Comparison of ENCODE assay signal across 12 cellular contexts in genomic region chr15:24856397-24857093, GRCh38.
DNase-seq lines count a peak whose midpoint lies in the region; ATAC-seq and TF ChIP-seq lines count a peak whose summit lies in the region.
"Had no signal": no experiment of that assay in that cellular context is flagged by ENCODE, and none has a peak within 500 bp of the region (broad histone marks: within the 10 kb centered on the region; RNA-seq: fewer than 3 reads in every experiment).

No MANE protein-coding gene starts in this region.

- H3K27me3 ChIP-seq in right atrium auricular region (no peaks in the 10 kb centered on the region), neural progenitor cell (no peaks in the 10 kb centered on the region)
- no peaks in the 10 kb centered on the region for H3K27me3 ChIP-seq in naive thymus-derived CD4-positive, alpha-beta T cell (ENCODE audit: control insufficient read depth in 2 of 2, insufficient read depth in 2 of 2, low read length in 2 of 2)
- H3K27me3 ChIP-seq: uterus had no signal

- H3K9me3 ChIP-seq in right atrium auricular region (no peaks in the 10 kb centered on the region), neural progenitor cell (ENCODE audit: low read depth) (no peaks in the 10 kb centered on the region)
- H3K9me3 ChIP-seq in naive thymus-derived CD4-positive, alpha-beta T cell (ENCODE audit: control insufficient read depth in 2 of 3, low read length in 3 of 3): peaks cover 0 to 4% (median 0%) of the 10 kb centered on the region in 3 experiments
- H3K9me3 ChIP-seq: uterus had no signal

- in situ Hi-C loops in astrocyte of the cerebellum (cut with HindIII; ENCODE audit: low sequenced_read_pairs): no loop called here

- H3K4me1 ChIP-seq in right atrium auricular region: no peaks in the 10 kb centered on the region
- H3K4me1 ChIP-seq in neural progenitor cell: peaks cover 18% of the 10 kb centered on the region
- no peaks in the 10 kb centered on the region for H3K4me1 ChIP-seq in naive thymus-derived CD4-positive, alpha-beta T cell (ENCODE audit: control insufficient read depth in 2 of 2, insufficient read depth in 2 of 2, low read length in 2 of 2)
- H3K4me1 ChIP-seq: uterus had no signal

- POLR2A ChIA-PET in naive thymus-derived CD4-positive, alpha-beta T cell (lab: Charles Lee): no interaction called here
- POLR2A ChIA-PET in activated CD4-positive, alpha-beta T cell treated with anti-CD3 and anti-CD28 coated beads, Interleukin-2, amount 10 ng/mL, durations not matched to agents 7 days and 5 days (lab: Charles Lee): no interaction called here
- POLR2A ChIA-PET in naive thymus-derived CD8-positive, alpha-beta T cell (lab: Charles Lee): no interaction called here

- no peaks in the 10 kb centered on the region for H4K20me1 ChIP-seq in neural progenitor cell (ENCODE audit: low read depth)

- no peak for DNase-seq in astrocyte of the cerebellum (ENCODE audit: low read depth)
- no peak for DNase-seq in right atrium auricular region (ENCODE audit: low spot score)
- peak; percentile 96 for DNase-seq in neural progenitor cell (ENCODE audit: low spot score)
- no peak for DNase-seq in naive thymus-derived CD4-positive, alpha-beta T cell
- no peak for DNase-seq in activated CD4-positive, alpha-beta T cell treated with anti-CD3 and anti-CD28 coated beads, Interleukin-2, amount 10 ng/mL, durations not matched to agents 7 days and 5 days
- DNase-seq in naive thymus-derived CD8-positive, alpha-beta T cell: no peak
- DNase-seq: NCI-H1417 treated with DMSO at 0.1 percent for 48 hours, uterus had no signal

- peak overlapping the region; percentile 77 for H3K4me2 ChIP-seq in neural progenitor cell

- H3K9me3 Mint-ChIP-seq in neural progenitor cell: peaks cover 4% of the 10 kb centered on the region
- peaks cover 5 to 63% (median 21%) of the 10 kb centered on the region in 11 donors for H3K9me3 Mint-ChIP-seq in naive thymus-derived CD4-positive, alpha-beta T cell
- peaks cover 23% of the 10 kb centered on the region for H3K9me3 Mint-ChIP-seq in activated CD4-positive, alpha-beta T cell treated with anti-CD3 and anti-CD28 coated beads, Interleukin-2, amount 10 ng/mL, durations not matched to agents 7 days and 5 days
- H3K9me3 Mint-ChIP-seq in naive thymus-derived CD8-positive, alpha-beta T cell: peaks cover 4 to 57% (median 27%) of the 10 kb centered on the region in 9 donors

- H3K4me3 Mint-ChIP-seq in neural progenitor cell: peak overlapping the region; percentile 75
- no peak overlapping the region for H3K4me3 Mint-ChIP-seq in naive thymus-derived CD4-positive, alpha-beta T cell
- no peak overlapping the region for H3K4me3 Mint-ChIP-seq in activated CD4-positive, alpha-beta T cell treated with anti-CD3 and anti-CD28 coated beads, Interleukin-2, amount 10 ng/mL, durations not matched to agents 7 days and 5 days
- no peak overlapping the region for H3K4me3 Mint-ChIP-seq in naive thymus-derived CD8-positive, alpha-beta T cell
- H3K4me3 Mint-ChIP-seq: activated T-helper 17 cell treated with anti-CD3 and anti-CD28 coated beads, Interleukin-2, amount 50 U/mL, for 72 hours had no signal

- H3K27ac Mint-ChIP-seq in neural progenitor cell: peak overlapping the region; percentile 4
- no peak overlapping the region for H3K27ac Mint-ChIP-seq in naive thymus-derived CD4-positive, alpha-beta T cell
- H3K27ac Mint-ChIP-seq in activated CD4-positive, alpha-beta T cell treated with anti-CD3 and anti-CD28 coated beads, Interleukin-2, amount 10 ng/mL, durations not matched to agents 7 days and 5 days: no peak overlapping the region
- no peak overlapping the region for H3K27ac Mint-ChIP-seq in naive thymus-derived CD8-positive, alpha-beta T cell
- H3K27ac Mint-ChIP-seq: activated T-helper 17 cell treated with anti-CD3 and anti-CD28 coated beads, Interleukin-2, amount 50 U/mL, for 72 hours had no signal

- CTCF ChIA-PET in naive thymus-derived CD4-positive, alpha-beta T cell (lab: Charles Lee): no interaction called here
- CTCF ChIA-PET in activated CD4-positive, alpha-beta T cell treated with anti-CD3 and anti-CD28 coated beads, Interleukin-2, amount 10 ng/mL, durations not matched to agents 7 days and 5 days (lab: Charles Lee): no interaction called here

- H3K36me3 ChIP-seq in right atrium auricular region (no peaks in the 10 kb centered on the region), neural progenitor cell (no peaks in the 10 kb centered on the region)
- H3K36me3 ChIP-seq in naive thymus-derived CD4-positive, alpha-beta T cell (ENCODE audit: control insufficient read depth in 2 of 3, insufficient read depth in 3 of 3, low read length in 3 of 3): no peaks in the 10 kb centered on the region
- H3K36me3 ChIP-seq: uterus had no signal

- peaks cover 23% of the 10 kb centered on the region for H3K4me1 Mint-ChIP-seq in neural progenitor cell
- H3K4me1 Mint-ChIP-seq in naive thymus-derived CD4-positive, alpha-beta T cell: no peaks in the 10 kb centered on the region
- H3K4me1 Mint-ChIP-seq in activated CD4-positive, alpha-beta T cell treated with anti-CD3 and anti-CD28 coated beads, Interleukin-2, amount 10 ng/mL, durations not matched to agents 7 days and 5 days: no peaks in the 10 kb centered on the region
- no peaks in the 10 kb centered on the region for H3K4me1 Mint-ChIP-seq in naive thymus-derived CD8-positive, alpha-beta T cell
- H3K4me1 Mint-ChIP-seq: activated T-helper 17 cell treated with anti-CD3 and anti-CD28 coated beads, Interleukin-2, amount 50 U/mL, for 72 hours had no signal

- no peak for ATAC-seq in naive thymus-derived CD4-positive, alpha-beta T cell
- no peak for ATAC-seq in GM19452 (IDR thresholded peaks at IDR 0.05; ENCODE audit: unreplicated experiment)
- no peak for ATAC-seq in naive thymus-derived CD8-positive, alpha-beta T cell
- ATAC-seq: activated T-helper 17 cell treated with anti-CD3 and anti-CD28 coated beads, Interleukin-2, amount 50 U/mL, for 72 hours had no signal

- H3K27me3 Mint-ChIP-seq in neural progenitor cell (ENCODE audit: insufficient read depth, low read depth): peaks cover 3% of the 10 kb centered on the region
- H3K27me3 Mint-ChIP-seq in naive thymus-derived CD4-positive, alpha-beta T cell: peaks cover 0 to 15% (median 0%) of the 10 kb centered on the region in 5 donors
- H3K27me3 Mint-ChIP-seq in activated CD4-positive, alpha-beta T cell treated with anti-CD3 and anti-CD28 coated beads, Interleukin-2, amount 10 ng/mL, durations not matched to agents 7 days and 5 days: no peaks in the 10 kb centered on the region
- peaks cover 2 to 13% (median 6%) of the 10 kb centered on the region in 5 donors for H3K27me3 Mint-ChIP-seq in naive thymus-derived CD8-positive, alpha-beta T cell

- H3K4me3 ChIP-seq in astrocyte of the cerebellum (ENCODE audit: low read depth, low read length) (peak overlapping the region; percentile 17), right atrium auricular region (peak overlapping the region; percentile 30 to 33), neural progenitor cell (peak overlapping the region; percentile 62)
- H3K4me3 ChIP-seq in naive thymus-derived CD4-positive, alpha-beta T cell (ENCODE audit: low read length): no peak overlapping the region
- H3K4me3 ChIP-seq: SK-N-MC, uterus had no signal

- H3K9ac ChIP-seq in neural progenitor cell: peak overlapping the region; percentile 70

- intact Hi-C loops in naive thymus-derived CD4-positive, alpha-beta T cell (cut with micrococcal nuclease): no loop called here

- peaks cover 35% of the 10 kb centered on the region for H3F3A ChIP-seq in neural progenitor cell (ENCODE audit: low read depth)

- H3K79me2 ChIP-seq in neural progenitor cell (ENCODE audit: low read depth): peaks cover 43% of the 10 kb centered on the region

- H3K36me3 Mint-ChIP-seq in neural progenitor cell: no peaks in the 10 kb centered on the region
- H3K36me3 Mint-ChIP-seq in naive thymus-derived CD4-positive, alpha-beta T cell: peaks cover 0 to 5% (median 0%) of the 10 kb centered on the region in 5 donors
- no peaks in the 10 kb centered on the region for H3K36me3 Mint-ChIP-seq in activated CD4-positive, alpha-beta T cell treated with anti-CD3 and anti-CD28 coated beads, Interleukin-2, amount 10 ng/mL, durations not matched to agents 7 days and 5 days (ENCODE audit: low read depth)
- H3K36me3 Mint-ChIP-seq in naive thymus-derived CD8-positive, alpha-beta T cell: peaks cover 0 to 28% (median 2%) of the 10 kb centered on the region in 3 donors

- no peak for TF ChIP-seq CTCF in C4-2B (conservative IDR thresholded peaks at IDR 0.05)
- no peak for TF ChIP-seq CTCF in astrocyte of the cerebellum (IDR thresholded peaks at IDR 0.05; ENCODE audit: low read depth, low read length, missing control alignments)
- TF ChIP-seq CTCF in right atrium auricular region (IDR thresholded peaks at IDR 0.05): no peak
- TF ChIP-seq CTCF in neural progenitor cell (IDR thresholded peaks at IDR 0.05): peak; percentile 10

- no peak overlapping the region for H2AFZ ChIP-seq in neural progenitor cell (replicated peaks)

- H3K27ac ChIP-seq in C4-2B (peak overlapping the region; percentile 20; the same call in 1 of the 2 replicates), right atrium auricular region (peak overlapping the region in 1 of 2 donors; percentile 72), neural progenitor cell (peak overlapping the region; percentile 96)
- no peak overlapping the region for H3K27ac ChIP-seq in naive thymus-derived CD4-positive, alpha-beta T cell (ENCODE audit: low read depth, low read length)
- H3K27ac ChIP-seq: SK-N-MC, uterus had no signal
